ENCODE assay signal across 25 cellular contexts in the genomic region with DNA sequence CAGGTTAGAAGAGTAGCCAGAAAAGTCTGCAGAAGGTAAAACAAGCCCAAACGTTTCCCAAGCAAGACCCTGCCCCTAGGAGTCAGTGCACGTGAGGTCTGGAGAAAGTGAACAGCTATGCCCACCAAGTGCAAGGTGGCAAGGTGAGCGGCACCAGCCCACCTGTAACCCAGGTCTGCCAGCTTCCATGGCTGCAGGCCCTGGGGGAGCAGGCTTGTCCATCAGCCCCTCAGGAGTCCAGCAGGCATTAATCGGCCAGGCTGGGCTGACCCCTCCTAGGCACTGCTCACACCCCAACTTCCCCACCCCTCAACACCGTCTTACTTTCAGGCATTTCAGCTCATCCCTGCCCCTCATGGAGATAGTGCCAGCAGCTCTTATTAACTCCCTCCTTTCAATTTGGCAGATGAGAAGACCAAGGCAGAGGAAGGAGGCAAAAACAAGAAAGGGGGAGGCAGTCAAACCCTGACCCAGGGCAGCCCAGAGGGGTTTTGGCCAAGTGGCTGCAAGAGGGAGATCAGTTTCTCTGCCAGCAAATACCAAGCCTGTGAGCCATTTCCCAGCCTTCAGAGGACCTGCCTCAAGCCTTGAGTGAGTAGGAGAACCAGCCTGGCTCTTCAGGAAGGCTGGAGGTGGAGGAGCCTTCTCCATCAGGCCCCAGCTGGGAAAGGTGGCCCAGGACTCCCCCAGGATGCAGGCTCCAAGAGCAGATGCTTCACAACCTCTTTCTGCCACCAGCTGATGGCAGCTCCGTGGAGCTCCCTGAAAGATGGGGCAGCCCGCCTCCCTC. TPM values are rescaled to one million over a fixed set of nuclear protein-coding genes. Genes with fewer than 3 reads are reported as not detected.
A peak's percentile ranks its signal among the peaks of the same experiment; 100 is the strongest.
DNase-seq lines count a peak whose midpoint lies in the region; ATAC-seq, FAIRE-seq and TF ChIP-seq lines count a peak whose summit lies in the region.
"Had no signal": no experiment of that assay in that cellular context is flagged by ENCODE, and none has a peak within 500 bp of the region (broad histone marks: within the 10 kb centered on the region; RNA-seq: fewer than 3 reads in every experiment).

No MANE protein-coding gene starts in this region.

- H3K4me1 Mint-ChIP-seq in effector memory CD8-positive, alpha-beta T cell (ENCODE audit: low read depth in 2 of 2), result no peaks in the 10 kb centered on the region
- peaks cover 4% of the 10 kb centered on the region for H3K4me1 Mint-ChIP-seq in endothelial cell (ENCODE audit: unreplicated experiment)
- H3K4me1 Mint-ChIP-seq: activated CD4-positive, alpha-beta T cell treated with anti-CD3 and anti-CD28 coated beads, Interleukin-2, amount 10 ng/mL, durations not matched to agents 7 days and 5 days had no signal

- no peak for ATAC-seq in effector memory CD8-positive, alpha-beta T cell (replicated peaks)
- no peak for ATAC-seq in GM21825 (IDR thresholded peaks at IDR 0.05; ENCODE audit: unreplicated experiment)
- ATAC-seq: CD8-positive, alpha-beta T cell; lower lobe of right lung had no signal

- peaks cover 55 to 93% of the 10 kb centered on the region in 2 donors for H3K27me3 Mint-ChIP-seq in effector memory CD8-positive, alpha-beta T cell
- H3K27me3 Mint-ChIP-seq in endothelial cell (ENCODE audit: unreplicated experiment), result peaks cover 6% of the 10 kb centered on the region

- in situ Hi-C loops in astrocyte of the spinal cord (cut with HindIII; ENCODE audit: low sequenced_read_pairs), result no loop called here

- H3K36me3 Mint-ChIP-seq in effector memory CD8-positive, alpha-beta T cell (ENCODE audit: insufficient read depth), result no peaks in the 10 kb centered on the region
- peaks cover 7% of the 10 kb centered on the region for H3K36me3 Mint-ChIP-seq in endothelial cell (ENCODE audit: low read depth, unreplicated experiment)
- H3K36me3 Mint-ChIP-seq: CD8-positive, alpha-beta T cell had no signal

- no peaks in the 10 kb centered on the region for H3K9me3 Mint-ChIP-seq in effector memory CD8-positive, alpha-beta T cell
- no peaks in the 10 kb centered on the region for H3K9me3 Mint-ChIP-seq in endothelial cell (ENCODE audit: unreplicated experiment)
- H3K9me3 Mint-ChIP-seq: activated CD4-positive, alpha-beta T cell treated with anti-CD3 and anti-CD28 coated beads, Interleukin-2, amount 10 ng/mL, durations not matched to agents 7 days and 5 days; CD8-positive, alpha-beta T cell; stimulated activated naive CD8-positive, alpha-beta T cell treated with anti-CD3 and anti-CD28 coated beads, Interleukin-15, Interleukin-2, amounts not matched to agents 100 ng/mL and 50 ng/mL, for 24 hours had no signal

- DNase-seq in AG20443 (ENCODE audit: low spot score), result peak; percentile 81
- no peak for DNase-seq in HTR-8/SVneo (ENCODE audit: insufficient read length, low spot score)
- DNase-seq in astrocyte of the spinal cord (ENCODE audit: low read depth, low spot score), result peak; percentile 38
- peak; percentile 31 for DNase-seq in fibroblast of the conjunctiva (ENCODE audit: low read depth)
- no peak for DNase-seq in effector memory CD8-positive, alpha-beta T cell
- no peak for DNase-seq in NCI-H774 (lab: John Stamatoyannopoulos, UW)
- DNase-seq in endothelial cell (ENCODE audit: low spot score), result no peak
- DNase-seq: activated CD4-positive, alpha-beta T cell treated with anti-CD3 and anti-CD28 coated beads, Interleukin-2, amount 10 ng/mL, durations not matched to agents 7 days and 5 days; activated effector memory CD4-positive, alpha-beta T cell treated with anti-CD3 and anti-CD28 coated beads, Interleukin-2, amount 50 U/mL, for 16 hours; amniotic stem cell; CD8-positive, alpha-beta T cell; DMS53; effector memory CD4-positive, alpha-beta T cell; HCEC 1CT; lower lobe of right lung; NCI-H526; SIG-M5; stimulated activated CD4-positive, alpha-beta T cell treated with anti-CD3 and anti-CD28 coated beads, Interleukin-2, amount 100 ng/mL, for 48 hours had no signal

- H3K4me3 Mint-ChIP-seq in effector memory CD8-positive, alpha-beta T cell, result no peak overlapping the region
- no peak overlapping the region for H3K4me3 Mint-ChIP-seq in endothelial cell (ENCODE audit: unreplicated experiment)
- H3K4me3 Mint-ChIP-seq: activated CD4-positive, alpha-beta T cell treated with anti-CD3 and anti-CD28 coated beads, Interleukin-2, amount 10 ng/mL, durations not matched to agents 7 days and 5 days; CD8-positive, alpha-beta T cell; stimulated activated naive CD8-positive, alpha-beta T cell treated with anti-CD3 and anti-CD28 coated beads, Interleukin-15, Interleukin-2, amounts not matched to agents 100 ng/mL and 50 ng/mL, for 24 hours had no signal

- H3K27ac Mint-ChIP-seq in effector memory CD8-positive, alpha-beta T cell, result no peak overlapping the region
- no peak overlapping the region for H3K27ac Mint-ChIP-seq in endothelial cell (ENCODE audit: unreplicated experiment)
- H3K27ac Mint-ChIP-seq: activated CD4-positive, alpha-beta T cell treated with anti-CD3 and anti-CD28 coated beads, Interleukin-2, amount 10 ng/mL, durations not matched to agents 7 days and 5 days; CD8-positive, alpha-beta T cell; stimulated activated naive CD8-positive, alpha-beta T cell treated with anti-CD3 and anti-CD28 coated beads, Interleukin-15, Interleukin-2, amounts not matched to agents 100 ng/mL and 50 ng/mL, for 24 hours had no signal

- H3K4me3 ChIP-seq in astrocyte of the spinal cord (ENCODE audit: low read depth, low read length), result no peak overlapping the region
- H3K4me3 ChIP-seq: hepatocyte, lower lobe of right lung, smooth muscle cell, tibial nerve had no signal

- peak; percentile 49 for FAIRE-seq in HTR-8/SVneo (lab: Jason Lieb, UNC)
- FAIRE-seq: islet of Langerhans had no signal

- TF ChIP-seq CTCF in astrocyte of the spinal cord (IDR thresholded peaks at IDR 0.05; ENCODE audit: low read depth, low read length) (no peak), endothelial cell (IDR thresholded peaks at IDR 0.05; ENCODE audit: unreplicated experiment) (no peak)

RNA-seq across cellular contexts. Expression of gene BEAN1, which starts 14.7 kb away (rescaled TPM):
- 0.49 TPM for total RNA-seq in endothelial cell (ENCODE audit: unreplicated experiment)
- total RNA-seq: activated CD4-positive, alpha-beta T cell treated with anti-CD3 and anti-CD28 coated beads, Interleukin-2, amount 10 ng/mL, durations not matched to agents 7 days and 5 days; CD8-positive, alpha-beta T cell; T-helper 1 cell treated with Interleukin-12 subunit alpha and Interleukin-12 subunit beta and Interleukin-4 antibody, amounts not matched to agents 30 ng/mL and 1 ng/mL, for 36 hours had no signal

Comparison
In these comparisons a context has a peak if more than half of its experiments do, and no peak if none do; other contexts are left out.
1. DNase-seq: peak in AG20443 (single experiment), astrocyte of the spinal cord (single experiment) and fibroblast of the conjunctiva (single experiment); none in HTR-8/SVneo (single experiment), effector memory CD8-positive, alpha-beta T cell (0 of 3), NCI-H774 (single experiment) and endothelial cell (single experiment).